Comparison of ENCODE assay signal across 20 cellular contexts in genomic region chrX:45952030-45952429, GRCh38.
A peak's percentile ranks its signal among the peaks of the same experiment; 100 is the strongest.
DNase-seq lines count a peak whose midpoint lies in the region; ATAC-seq, FAIRE-seq and TF ChIP-seq lines count a peak whose summit lies in the region.
"Had no signal": no experiment of that assay in that cellular context is flagged by ENCODE, and none has a peak within 500 bp of the region (broad histone marks: within the 10 kb centered on the region; RNA-seq: fewer than 3 reads in every experiment).

No MANE protein-coding gene starts in this region.

- no TSS peak for BruUV-seq in Panc1 (replicated peaks; lab: Mats Ljungman, UMichigan)

- no peaks in the 10 kb centered on the region for H3K4me1 Mint-ChIP-seq in activated naive CD4-positive, alpha-beta T cell treated with anti-CD3 and anti-CD28 coated beads, Interleukin-2, amount 10 ng/mL, durations not matched to agents 7 days and 5 days
- H3K4me1 Mint-ChIP-seq: activated CD8-positive, alpha-beta memory T cell treated with anti-CD3 and anti-CD28 coated beads, Interleukin-2, amount 10 ng/mL, durations not matched to agents 7 days and 5 days; activated naive CD8-positive, alpha-beta T cell treated with anti-CD3 and anti-CD28 coated beads, Interleukin-2, amount 50 U/mL, for 24 hours had no signal

- H3K36me3 ChIP-seq in H7 (replicated peaks; ENCODE audit: control insufficient read depth, insufficient read depth, low read length) (no peaks in the 10 kb centered on the region), Panc1 (ENCODE audit: control insufficient read depth, insufficient read depth, low read length) (no peaks in the 10 kb centered on the region)
- H3K36me3 ChIP-seq: neutrophil had no signal

- H3K9me3 Mint-ChIP-seq in activated naive CD4-positive, alpha-beta T cell treated with anti-CD3 and anti-CD28 coated beads, Interleukin-2, amount 10 ng/mL, durations not matched to agents 7 days and 5 days, result no peaks in the 10 kb centered on the region
- H3K9me3 Mint-ChIP-seq: activated naive CD8-positive, alpha-beta T cell treated with anti-CD3 and anti-CD28 coated beads, Interleukin-2, amount 50 U/mL, for 24 hours; activated T-helper 2 cell treated with anti-CD3 and anti-CD28 coated beads, Interferon-gamma antibody, Interleukin-2, Interleukin-4, amounts not matched to agents 10 μg/mL and 5 μg/mL and 100 μg/mL, durations not matched to agents 14 hours and 24 hours and 36 hours had no signal

- TF ChIP-seq POLR2A in H54 (IDR thresholded peaks at IDR 0.05; ENCODE audit: low read depth, low read length), result no peak

- CTCF ChIA-PET in Panc1 (lab: Charles Lee), result no interaction called here
- CTCF ChIA-PET in activated naive CD4-positive, alpha-beta T cell treated with anti-CD3 and anti-CD28 coated beads, Interleukin-2, amount 10 ng/mL, durations not matched to agents 7 days and 5 days (lab: Charles Lee), result no interaction called here

- H3K27ac Mint-ChIP-seq in activated naive CD4-positive, alpha-beta T cell treated with anti-CD3 and anti-CD28 coated beads, Interleukin-2, amount 10 ng/mL, durations not matched to agents 7 days and 5 days, result no peak overlapping the region
- H3K27ac Mint-ChIP-seq: activated CD8-positive, alpha-beta memory T cell treated with anti-CD3 and anti-CD28 coated beads, Interleukin-2, amount 10 ng/mL, durations not matched to agents 7 days and 5 days; activated naive CD8-positive, alpha-beta T cell treated with anti-CD3 and anti-CD28 coated beads, Interleukin-2, amount 50 U/mL, for 24 hours; activated T-helper 2 cell treated with anti-CD3 and anti-CD28 coated beads, Interferon-gamma antibody, Interleukin-2, Interleukin-4, amounts not matched to agents 10 μg/mL and 5 μg/mL and 100 μg/mL, durations not matched to agents 14 hours and 24 hours and 36 hours had no signal

- DNase-seq in COLO829 (ENCODE audit: low spot score) (peak; percentile 35), H7 (peak; percentile 30), Panc1 (ENCODE audit: low read depth, low spot score) (no peak), epithelial cell of proximal tubule (ENCODE audit: low read depth) (no peak), H54 (ENCODE audit: insufficient read length, low spot score) (no peak), NCI-H1048 (lab: John Stamatoyannopoulos, UW) (no peak), NCI-H526 (lab: John Stamatoyannopoulos, UW) (no peak)
- DNase-seq in activated naive CD4-positive, alpha-beta T cell treated with anti-CD3 and anti-CD28 coated beads, Interleukin-2, amount 10 ng/mL, durations not matched to agents 7 days and 5 days, result no peak
- DNase-seq: activated CD4-positive, alpha-beta T cell treated with anti-CD3 and anti-CD28 coated beads for 1 hour; activated CD8-positive, alpha-beta memory T cell treated with anti-CD3 and anti-CD28 coated beads, Interleukin-2, amount 10 ng/mL, durations not matched to agents 7 days and 5 days; activated naive CD8-positive, alpha-beta T cell treated with anti-CD3 and anti-CD28 coated beads, Interleukin-2, amount 50 U/mL, for 24 hours; DMS153; KBM-7; NCI-H1930; NCI-H226; stimulated activated CD4-positive, alpha-beta T cell treated with anti-CD3 and anti-CD28 coated beads, Interleukin-4, amount 100 ng/mL, for 4 hours had no signal

- TF ChIP-seq CTCF in Panc1 (IDR thresholded peaks at IDR 0.05) (peak; percentile 13; the same call in 1 of the 2 replicates), epithelial cell of proximal tubule (conservative IDR thresholded peaks at IDR 0.05; ENCODE audit: low read depth, low read length) (peak; percentile 22)

- H3K4me3 ChIP-seq in H7 (ENCODE audit: insufficient read depth, low read depth, low read length) (no peak overlapping the region), Panc1 (ENCODE audit: low read depth in 2 of 2, low read length in 2 of 2) (no peak overlapping the region), epithelial cell of proximal tubule (ENCODE audit: low read depth, low read length) (no peak overlapping the region)
- H3K4me3 ChIP-seq: coronary artery, smooth muscle cell had no signal

- no peaks in the 10 kb centered on the region for H3K36me3 Mint-ChIP-seq in activated naive CD4-positive, alpha-beta T cell treated with anti-CD3 and anti-CD28 coated beads, Interleukin-2, amount 10 ng/mL, durations not matched to agents 7 days and 5 days
- H3K36me3 Mint-ChIP-seq: activated CD8-positive, alpha-beta memory T cell treated with anti-CD3 and anti-CD28 coated beads, Interleukin-2, amount 10 ng/mL, durations not matched to agents 7 days and 5 days had no signal

- no peak overlapping the region for H3K4me3 Mint-ChIP-seq in activated naive CD4-positive, alpha-beta T cell treated with anti-CD3 and anti-CD28 coated beads, Interleukin-2, amount 10 ng/mL, durations not matched to agents 7 days and 5 days
- H3K4me3 Mint-ChIP-seq: activated CD8-positive, alpha-beta memory T cell treated with anti-CD3 and anti-CD28 coated beads, Interleukin-2, amount 10 ng/mL, durations not matched to agents 7 days and 5 days; activated naive CD8-positive, alpha-beta T cell treated with anti-CD3 and anti-CD28 coated beads, Interleukin-2, amount 50 U/mL, for 24 hours had no signal

- H3K27me3 Mint-ChIP-seq in activated naive CD4-positive, alpha-beta T cell treated with anti-CD3 and anti-CD28 coated beads, Interleukin-2, amount 10 ng/mL, durations not matched to agents 7 days and 5 days, result no peaks in the 10 kb centered on the region
- H3K27me3 Mint-ChIP-seq: activated naive CD8-positive, alpha-beta T cell treated with anti-CD3 and anti-CD28 coated beads, Interleukin-2, amount 50 U/mL, for 24 hours had no signal

- in situ Hi-C loops in Panc1 (cut with HindIII; ENCODE audit: low pct_unique_long_range_greater_than_20kb, low sequenced_read_pairs), result no loop called here

- no peaks in the 10 kb centered on the region for H3K4me1 ChIP-seq in Panc1 (ENCODE audit: control insufficient read depth, insufficient read depth, low read length)

- no peak overlapping the region for H3K27ac ChIP-seq in Panc1 (ENCODE audit: low read length)
- H3K27ac ChIP-seq: coronary artery, neutrophil had no signal

- H3K27me3 ChIP-seq in H7 (ENCODE audit: control insufficient read depth, insufficient read depth, low read length), result no peaks in the 10 kb centered on the region
- no peaks in the 10 kb centered on the region for H3K27me3 ChIP-seq in Panc1 (ENCODE audit: control insufficient read depth, insufficient read depth, low read length)
- H3K27me3 ChIP-seq: neutrophil had no signal

- no peaks in the 10 kb centered on the region for H3K9me3 ChIP-seq in Panc1 (ENCODE audit: control insufficient read depth, insufficient read depth, low read depth, low read length)
- H3K9me3 ChIP-seq: neutrophil had no signal

- no peak for ATAC-seq in Panc1
- ATAC-seq: activated CD8-positive, alpha-beta memory T cell treated with anti-CD3 and anti-CD28 coated beads, Interleukin-2, amount 10 ng/mL, durations not matched to agents 7 days and 5 days; activated naive CD8-positive, alpha-beta T cell treated with anti-CD3 and anti-CD28 coated beads, Interleukin-2, amount 50 U/mL, for 24 hours had no signal

- POLR2A ChIA-PET in Panc1 (lab: Charles Lee), result interaction anchor here (0.6 kb wide), 1 partner anchor 80 kb away, joined by 4 read pairs; no protein-coding TSS in a partner anchor

- intact Hi-C loops in Panc1 (cut with micrococcal nuclease; ENCODE audit: unreplicated experiment), result no loop called here

- FAIRE-seq in H54 (lab: Jason Lieb, UNC), result no peak

Comparison
In these comparisons a context has a peak if more than half of its experiments do, and no peak if none do; other contexts are left out.
1. DNase-seq: peak in COLO829 (single experiment) and H7 (single experiment); none in Panc1 (single experiment), epithelial cell of proximal tubule (single experiment), H54 (single experiment), activated naive CD4-positive, alpha-beta T cell treated with anti-CD3 and anti-CD28 coated beads, Interleukin-2, amount 10 ng/mL, durations not matched to agents 7 days and 5 days (single experiment), NCI-H1048 (single experiment) and NCI-H526 (0 of 2).